ENCODE assay signal across 1 cellular context in genomic region chr4:122744229-122744628, GRCh38.
TF ChIP-seq lines count a peak whose summit lies in the region.

No MANE protein-coding gene starts in this region.

TF ChIP-seq in A549, 52 proteins besides CTCF, POLR2A, EP300 and RAD21 (continued from another document):
- 0 out of 3 replicates have a peak, but pooled peaks have one; percentile 32 for TF ChIP-seq BCL3 (IDR thresholded peaks at IDR 0.05)
- TF ChIP-seq ZNF302 (CRISPR knock-in tag; IDR thresholded peaks at IDR 0.05), result no peak
- peak; percentile 53 to 55; a peak in 3 of 4 replicates for TF ChIP-seq CEBPB (IDR thresholded peaks at IDR 0.05)
